12 cellular contexts compared by ENCODE assay signal in the genomic region with DNA sequence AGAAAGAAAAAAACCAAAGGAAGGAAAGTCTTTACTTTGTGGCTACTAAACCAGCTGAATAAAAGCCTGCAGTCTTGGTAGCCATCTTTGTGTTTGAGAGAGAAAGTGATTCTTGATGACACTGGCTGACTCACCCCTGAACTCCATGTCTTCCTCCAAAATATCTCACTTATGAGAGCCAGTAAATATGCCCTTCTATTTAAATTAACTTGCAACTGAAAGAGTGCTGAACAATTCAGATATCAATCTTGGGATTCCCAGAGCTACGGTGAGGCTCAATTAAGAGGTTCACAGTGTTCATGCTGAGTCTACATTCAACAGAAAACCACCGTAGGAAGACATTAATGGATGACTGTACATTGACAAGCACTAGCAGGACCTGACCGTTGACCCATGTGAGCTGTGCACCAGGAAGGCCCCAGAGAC. TPM values are rescaled to one million over a fixed set of nuclear protein-coding genes. Genes with fewer than 3 reads are reported as not detected.
A peak's percentile ranks its signal among the peaks of the same experiment; 100 is the strongest.
DNase-seq lines count a peak whose midpoint lies in the region; ATAC-seq and TF ChIP-seq lines count a peak whose summit lies in the region.
"Had no signal": no experiment of that assay in that cellular context is flagged by ENCODE, and none has a peak within 500 bp of the region (broad histone marks: within the 10 kb centered on the region; RNA-seq: fewer than 3 reads in every experiment).

No MANE protein-coding gene starts in this region.

- ATAC-seq in GM18873 (IDR thresholded peaks at IDR 0.05; ENCODE audit: low FRiP score, unreplicated experiment), result peak; percentile 55
- peak; percentile 57 for ATAC-seq in HG02885 (IDR thresholded peaks at IDR 0.05; ENCODE audit: poor library complexity, unreplicated experiment)
- ATAC-seq in activated T-helper 17 cell treated with anti-CD3 and anti-CD28 coated beads, Interleukin-2, amount 50 U/mL, for 72 hours (replicated peaks), result peak; percentile 92
- no peak for ATAC-seq in CD4-positive, alpha-beta T cell (ENCODE audit: poor library complexity)
- ATAC-seq: natural killer cell had no signal

- no peaks in the 10 kb centered on the region for H3K36me3 Mint-ChIP-seq in activated T-helper 17 cell treated with anti-CD3 and anti-CD28 coated beads, Interleukin-2, amount 50 U/mL, for 72 hours (ENCODE audit: low read depth)
- H3K36me3 Mint-ChIP-seq in CD4-positive, alpha-beta T cell (ENCODE audit: low read depth), result no peaks in the 10 kb centered on the region
- no peaks in the 10 kb centered on the region for H3K36me3 Mint-ChIP-seq in CD14-positive monocyte
- H3K36me3 Mint-ChIP-seq: natural killer cell had no signal

- H3K9me3 ChIP-seq in CD4-positive, alpha-beta T cell (ENCODE audit: control insufficient read depth, low read length), result no peaks in the 10 kb centered on the region

- intact Hi-C loops in CD4-positive, alpha-beta T cell (cut with DNase I, micrococcal nuclease), result no loop called here
- intact Hi-C loops in CD14-positive monocyte (cut with micrococcal nuclease), result no loop called here

- POLR2A ChIA-PET in GM10248 (lab: Yijun Ruan, JAX), result no interaction called here
- POLR2A ChIA-PET in CD4-positive, alpha-beta T cell (lab: Charles Lee), result no interaction called here

- H3K27me3 ChIP-seq in CD4-positive, alpha-beta T cell (ENCODE audit: control insufficient read depth, insufficient read depth, low read length), result no peaks in the 10 kb centered on the region

- H3K27me3 Mint-ChIP-seq in activated T-helper 17 cell treated with anti-CD3 and anti-CD28 coated beads, Interleukin-2, amount 50 U/mL, for 72 hours, result peaks cover 3% of the 10 kb centered on the region
- H3K27me3 Mint-ChIP-seq in CD4-positive, alpha-beta T cell, result no peaks in the 10 kb centered on the region
- H3K27me3 Mint-ChIP-seq in CD14-positive monocyte (ENCODE audit: low read depth in 3 of 3), result peaks cover 0 to 1% (median 1%) of the 10 kb centered on the region in 3 donors

- TF ChIP-seq CTCF in GM10248 (IDR thresholded peaks at IDR 0.05; ENCODE audit: control extremely low read depth, extremely low read depth, low read depth, missing control alignments), result no peak
- no peak for TF ChIP-seq CTCF in CD4-positive, alpha-beta T cell (IDR thresholded peaks at IDR 0.05)
- TF ChIP-seq CTCF in CD14-positive monocyte (IDR thresholded peaks at IDR 0.05), result no peak

- H3K9me3 Mint-ChIP-seq in activated T-helper 17 cell treated with anti-CD3 and anti-CD28 coated beads, Interleukin-2, amount 50 U/mL, for 72 hours, result no peaks in the 10 kb centered on the region
- no peaks in the 10 kb centered on the region for H3K9me3 Mint-ChIP-seq in CD4-positive, alpha-beta T cell
- H3K9me3 Mint-ChIP-seq in CD14-positive monocyte, result no peaks in the 10 kb centered on the region
- H3K9me3 Mint-ChIP-seq: natural killer cell had no signal

- CTCF ChIA-PET in GM10248 (lab: Yijun Ruan, JAX), result no interaction called here
- CTCF ChIA-PET in CD4-positive, alpha-beta T cell (lab: Charles Lee), result no interaction called here

- DNase-seq in GM10248 (ENCODE audit: extremely low spot score) (peak; percentile 28), ecto neural progenitor cell (ENCODE audit: low spot score) (no peak), CD14-positive monocyte (ENCODE audit: low spot score) (no peak), ureter (ENCODE audit: low spot score) (no peak)
- DNase-seq in CD4-positive, alpha-beta T cell, result no peak
- DNase-seq: DMS153; natural killer cell; NCI-H748 treated with DMSO at 0.1 percent for 48 hours; stimulated activated CD4-positive, alpha-beta T cell treated with anti-CD3 and anti-CD28 coated beads, Interleukin-12 subunit alpha, Interleukin-12 subunit beta, amount 100 ng/mL, for 4 hours had no signal

- H3K27ac Mint-ChIP-seq in activated T-helper 17 cell treated with anti-CD3 and anti-CD28 coated beads, Interleukin-2, amount 50 U/mL, for 72 hours, result no peak overlapping the region
- no peak overlapping the region for H3K27ac Mint-ChIP-seq in CD4-positive, alpha-beta T cell
- peak overlapping the region in 1 of 7 donors; percentile 18 for H3K27ac Mint-ChIP-seq in CD14-positive monocyte
- H3K27ac Mint-ChIP-seq: natural killer cell had no signal

- H3K27ac ChIP-seq in CD4-positive, alpha-beta T cell (ENCODE audit: low read depth, low read length), result no peak overlapping the region

- no peak overlapping the region for H3K4me3 Mint-ChIP-seq in activated T-helper 17 cell treated with anti-CD3 and anti-CD28 coated beads, Interleukin-2, amount 50 U/mL, for 72 hours
- H3K4me3 Mint-ChIP-seq in CD4-positive, alpha-beta T cell, result no peak overlapping the region
- H3K4me3 Mint-ChIP-seq in CD14-positive monocyte, result no peak overlapping the region
- H3K4me3 Mint-ChIP-seq: natural killer cell had no signal

- H3K4me1 Mint-ChIP-seq in activated T-helper 17 cell treated with anti-CD3 and anti-CD28 coated beads, Interleukin-2, amount 50 U/mL, for 72 hours, result peaks cover 6% of the 10 kb centered on the region
- H3K4me1 Mint-ChIP-seq in CD4-positive, alpha-beta T cell (ENCODE audit: low read depth), result no peaks in the 10 kb centered on the region
- peaks cover 35% of the 10 kb centered on the region for H3K4me1 Mint-ChIP-seq in CD14-positive monocyte
- H3K4me1 Mint-ChIP-seq: natural killer cell had no signal

RNA-seq across cellular contexts. Expression of gene KCTD12, which starts 57.9 kb away (rescaled TPM):
- 1 to 10 TPM; 6.7 to 8.3 TPM for total RNA-seq in activated T-helper 17 cell treated with anti-CD3 and anti-CD28 coated beads, Interleukin-2, amount 50 U/mL, for 72 hours
- 1 to 10 TPM; 4.8 to 4.9 TPM for total RNA-seq in CD4-positive, alpha-beta T cell
- polyA plus RNA-seq in CD14-positive monocyte, result 10 to 100 TPM; 30.9 to 31.2 TPM
- 56.0 TPM for total RNA-seq in ureter
